Comparison of ENCODE assay signal across 8 cellular contexts in the genomic region with DNA sequence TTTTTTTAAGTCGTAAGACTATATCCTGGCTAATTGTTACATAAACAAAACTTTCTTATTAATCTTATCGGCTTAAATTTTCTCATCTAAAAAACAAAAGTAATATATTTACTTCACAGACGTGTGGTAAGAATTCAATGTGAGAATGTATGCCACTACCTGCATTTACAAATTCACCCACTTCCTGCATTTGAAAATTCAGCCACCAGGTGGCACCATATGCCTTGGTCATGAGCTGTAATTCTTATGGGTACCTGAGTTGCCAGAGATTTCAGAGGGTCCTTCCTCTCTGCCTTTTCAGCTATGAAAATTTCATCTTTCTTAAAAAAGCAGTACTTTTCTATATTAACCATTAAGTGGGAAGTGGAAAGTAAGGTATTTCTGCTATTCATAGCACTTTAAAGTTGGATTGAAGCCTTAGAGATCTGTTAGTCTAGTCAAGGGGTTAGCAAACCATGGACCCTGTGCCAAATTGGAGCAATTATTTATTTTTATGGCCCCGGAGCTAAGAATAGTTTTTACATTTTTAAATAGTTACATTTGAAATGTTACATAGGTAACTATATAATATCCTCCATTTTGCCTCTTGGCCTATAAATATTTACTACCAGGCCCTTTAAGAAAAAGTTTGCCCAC.
DNase-seq lines count a peak whose midpoint lies in the region; ATAC-seq and TF ChIP-seq lines count a peak whose summit lies in the region.

No MANE protein-coding gene starts in this region.

- no peaks in the 10 kb centered on the region for H3K9me3 Mint-ChIP-seq in activated B cell treated with CpG ODN at 0.5 μM for 24 hours

- H3K27me3 ChIP-seq in kidney epithelial cell (ENCODE audit: control insufficient read depth, insufficient read depth, low read length) = no peaks in the 10 kb centered on the region

- DNase-seq in NCI-H748 (lab: John Stamatoyannopoulos, UW; ENCODE audit: unreplicated experiment) = peak; percentile 54
- DNase-seq in NCI-H748 treated with DMSO at 0.1 percent for 48 hours (lab: John Stamatoyannopoulos, UW) = no peak
- peak; percentile 17 to 18 for DNase-seq in NCI-H187 (lab: John Stamatoyannopoulos, UW)
- DNase-seq in activated B cell treated with CpG ODN at 0.5 μM for 24 hours = peak; percentile 23
- peak in 35 of 61 donors; percentile 4 to 77 (median 22) for DNase-seq in caudate nucleus (lab: John Stamatoyannopoulos, UW)
- DNase-seq in kidney epithelial cell (ENCODE audit: low read depth) = no peak
- DNase-seq in stimulated activated CD4-positive, alpha-beta T cell treated with anti-CD3 and anti-CD28 coated beads, Interleukin-2, amount 100 ng/mL, for 4 hours (ENCODE audit: low read depth) = peak; percentile 49

- ATAC-seq in activated B cell treated with CpG ODN at 0.5 μM for 24 hours (ENCODE audit: low read depth) = no peak
- ATAC-seq in GM19395 (IDR thresholded peaks at IDR 0.05; ENCODE audit: unreplicated experiment) = no peak

- TF ChIP-seq CTCF in activated B cell treated with CpG ODN at 0.5 μM for 24 hours (IDR thresholded peaks at IDR 0.05) (peak; percentile 98), kidney epithelial cell (IDR thresholded peaks at IDR 0.05; ENCODE audit: insufficient read depth, low read length, poor library complexity, severe bottlenecking) (peak; percentile 82)

- H3K27me3 Mint-ChIP-seq in activated B cell treated with CpG ODN at 0.5 μM for 24 hours = peaks cover 9% of the 10 kb centered on the region

- CTCF ChIA-PET in activated B cell treated with CpG ODN at 0.5 μM for 24 hours (lab: Charles Lee) = interaction anchor here (0.7 to 5.0 kb wide), 17 partner anchors 9 to 666 kb away, joined by 3 to 42 read pairs (median 5); no protein-coding TSS in a partner anchor

- H3K36me3 ChIP-seq in kidney epithelial cell (ENCODE audit: control insufficient read depth, insufficient read depth, low read length) = peaks cover 2% of the 10 kb centered on the region

- H3K4me3 ChIP-seq in kidney epithelial cell (ENCODE audit: low read depth, low read length) = no peak overlapping the region

- no peak overlapping the region for H3K27ac Mint-ChIP-seq in activated B cell treated with CpG ODN at 0.5 μM for 24 hours

- intact Hi-C loops in activated B cell treated with CpG ODN at 0.5 μM for 24 hours (cut with micrococcal nuclease) = loop anchor here (1.0 to 5.0 kb wide), 5 partner anchors 32 to 668 kb away; no protein-coding TSS in a partner anchor

- H3K36me3 Mint-ChIP-seq in activated B cell treated with CpG ODN at 0.5 μM for 24 hours (ENCODE audit: low read depth) = no peaks in the 10 kb centered on the region

- POLR2A ChIA-PET in activated B cell treated with CpG ODN at 0.5 μM for 24 hours (lab: Charles Lee) = no interaction called here

- H3K4me3 Mint-ChIP-seq in activated B cell treated with CpG ODN at 0.5 μM for 24 hours = no peak overlapping the region

- no peaks in the 10 kb centered on the region for H3K4me1 Mint-ChIP-seq in activated B cell treated with CpG ODN at 0.5 μM for 24 hours

- no peak overlapping the region for H3K27ac ChIP-seq in caudate nucleus (ENCODE audit: low read depth, low read length)

Comparison
In these comparisons a context has a peak if more than half of its experiments do, and no peak if none do; other contexts are left out.
1. DNase-seq: peak in NCI-H748 (single experiment), NCI-H187 (2 of 2), activated B cell treated with CpG ODN at 0.5 μM for 24 hours (single experiment), caudate nucleus (35 of 61) and stimulated activated CD4-positive, alpha-beta T cell treated with anti-CD3 and anti-CD28 coated beads, Interleukin-2, amount 100 ng/mL, for 4 hours (single experiment); none in NCI-H748 treated with DMSO at 0.1 percent for 48 hours (single experiment) and kidney epithelial cell (single experiment).